ENCODE assay signal across 15 cellular contexts in the genomic region with DNA sequence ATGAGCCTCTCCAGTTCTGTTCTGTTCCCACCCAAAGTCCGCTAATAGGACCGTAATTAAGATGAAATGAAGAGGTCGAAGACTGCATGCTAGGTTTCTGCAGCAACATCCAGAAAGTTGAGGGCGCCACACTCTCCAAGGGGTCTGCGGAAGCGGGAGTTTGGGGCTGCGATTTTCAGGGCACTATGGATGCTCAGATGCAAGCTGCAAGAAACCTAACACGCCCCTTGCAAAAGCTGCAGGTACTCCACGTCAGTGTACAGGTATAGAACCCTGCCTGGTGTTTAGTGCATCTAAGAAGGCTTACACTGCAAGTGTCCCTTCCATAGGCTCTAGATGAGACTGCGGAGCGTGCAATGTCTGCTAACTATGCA.
DNase-seq lines count a peak whose midpoint lies in the region; TF ChIP-seq lines count a peak whose summit lies in the region.
"Had no signal": no experiment of that assay in that cellular context is flagged by ENCODE, and none has a peak within 500 bp of the region (broad histone marks: within the 10 kb centered on the region; RNA-seq: fewer than 3 reads in every experiment).

No MANE protein-coding gene starts in this region.

- peaks cover 3 to 55% (median 40%) of the 10 kb centered on the region in 3 donors for H3K27me3 ChIP-seq in stomach
- peaks cover 0 to 44% of the 10 kb centered on the region in 2 donors for H3K27me3 ChIP-seq in tibial nerve

- H3K4me1 ChIP-seq in stomach (peaks cover 0 to 18% (median 15%) of the 10 kb centered on the region in 4 donors), tibial nerve (peaks cover 0 to 17% (median 0%) of the 10 kb centered on the region in 4 donors)

- no peaks in the 10 kb centered on the region for H3K36me3 Mint-ChIP-seq in activated naive CD4-positive, alpha-beta T cell treated with anti-CD3 and anti-CD28 coated beads for 36 hours (ENCODE audit: low read depth)

- H3K9ac ChIP-seq in SK-N-MC (ENCODE audit: insufficient read length): no peak overlapping the region

- no peak overlapping the region for H3K27ac Mint-ChIP-seq in activated naive CD4-positive, alpha-beta T cell treated with anti-CD3 and anti-CD28 coated beads for 36 hours

- H3K9me3 Mint-ChIP-seq in activated naive CD4-positive, alpha-beta T cell treated with anti-CD3 and anti-CD28 coated beads for 36 hours: no peaks in the 10 kb centered on the region

- H3K27ac ChIP-seq in SK-N-MC (no peak overlapping the region), stomach (no peak overlapping the region), tibial nerve (no peak overlapping the region)

- no peak for DNase-seq in activated naive CD4-positive, alpha-beta T cell treated with anti-CD3 and anti-CD28 coated beads for 36 hours
- no peak for DNase-seq in activated naive CD4-positive, alpha-beta T cell treated with anti-CD3 and anti-CD28 coated beads, Interleukin-2, amount 50 U/mL, for 16 hours
- no peak for DNase-seq in SK-N-MC (ENCODE audit: low read depth, low spot score)
- DNase-seq in stomach: no peak
- no peak for DNase-seq in NCI-H82 (lab: John Stamatoyannopoulos, UW)
- DNase-seq in tibial nerve (ENCODE audit: low spot score in 2 of 2): no peak
- no peak for DNase-seq in NCI-H2171 (lab: John Stamatoyannopoulos, UW)
- DNase-seq: activated T-cell treated with anti-CD3 and anti-CD28 coated beads, Interleukin-2, amount 50 U/mL, for 48 hours; cerebellar nuclear complex; IMR-90; NCI-H1930; PC-3; stimulated activated CD4-positive, alpha-beta T cell treated with anti-CD3 and anti-CD28 coated beads, Interleukin-4, amount 100 ng/mL, for 1 hour; T-helper 9 cell had no signal

- H3K4me1 Mint-ChIP-seq in activated naive CD4-positive, alpha-beta T cell treated with anti-CD3 and anti-CD28 coated beads for 36 hours (ENCODE audit: low read depth): peaks cover 8% of the 10 kb centered on the region

- TF ChIP-seq CTCF in stomach (IDR thresholded peaks at IDR 0.05): no peak
- no peak for TF ChIP-seq CTCF in tibial nerve (IDR thresholded peaks at IDR 0.05)

- peak overlapping the region; percentile 61 for H3K4me3 ChIP-seq in SK-N-MC
- H3K4me3 ChIP-seq in iPS-18c (ENCODE audit: insufficient read depth, low read depth, low read length): peak overlapping the region; percentile 55
- H3K4me3 ChIP-seq in stomach: peak overlapping the region in 3 of 4 donors; percentile 25 to 43 (median 42)
- peak overlapping the region in 1 of 4 donors; percentile 44 for H3K4me3 ChIP-seq in tibial nerve

- H3K4me3 Mint-ChIP-seq in activated naive CD4-positive, alpha-beta T cell treated with anti-CD3 and anti-CD28 coated beads for 36 hours: peak overlapping the region; percentile 62

- TF ChIP-seq POLR2A in stomach (IDR thresholded peaks at IDR 0.05) (no peak), tibial nerve (IDR thresholded peaks at IDR 0.05) (no peak)

- peaks cover 19% of the 10 kb centered on the region for H3K27me3 Mint-ChIP-seq in activated naive CD4-positive, alpha-beta T cell treated with anti-CD3 and anti-CD28 coated beads for 36 hours (ENCODE audit: low read depth)

- H3K9me3 ChIP-seq in SK-N-MC (ENCODE audit: low read depth, low read length) (no peaks in the 10 kb centered on the region), iPS-18c (ENCODE audit: control insufficient read depth, insufficient read depth, low read length) (peaks cover 3% of the 10 kb centered on the region), stomach (no peaks in the 10 kb centered on the region), tibial nerve (no peaks in the 10 kb centered on the region)

- H3K36me3 ChIP-seq in SK-N-MC (ENCODE audit: insufficient read depth, low read length): no peaks in the 10 kb centered on the region
- H3K36me3 ChIP-seq in stomach: no peaks in the 10 kb centered on the region
- H3K36me3 ChIP-seq in tibial nerve: no peaks in the 10 kb centered on the region

- intact Hi-C loops in activated naive CD4-positive, alpha-beta T cell treated with anti-CD3 and anti-CD28 coated beads for 36 hours (cut with micrococcal nuclease): no loop called here
- intact Hi-C loops in stomach (cut with DNase I; ENCODE audit: low total_unique reads): no loop called here

- CTCF ChIA-PET in activated naive CD4-positive, alpha-beta T cell treated with anti-CD3 and anti-CD28 coated beads for 36 hours (lab: Charles Lee): interaction anchor here (0.7 kb wide), 1 partner anchor 16 kb away, joined by 3 read pairs; no protein-coding TSS in a partner anchor

- 4 to 33% (median 18%) methylated on average over 7 to 11 of the region's 11 CpGs for WGBS in stomach, 5 donors
- WGBS in tibial nerve, 2 donors: 42% methylated on average over 11 of the region's 11 CpGs; no CpG with 5 or more reads in 1 of the 2 donors

- TF ChIP-seq EP300 in stomach (IDR thresholded peaks at IDR 0.05): no peak
- no peak for TF ChIP-seq EP300 in tibial nerve (IDR thresholded peaks at IDR 0.05)
